7 cellular contexts compared by ENCODE assay signal in genomic region chr4:165215034-165215751, GRCh38. TPM values are rescaled to one million over a fixed set of nuclear protein-coding genes. Genes with fewer than 3 reads are reported as not detected.
DNase-seq lines count a peak whose midpoint lies in the region; ATAC-seq, FAIRE-seq and TF ChIP-seq lines count a peak whose summit lies in the region.
"Not testable (repeated sequence)": the region's sequence is repeated elsewhere in the genome, so short reads cannot be mapped to it uniquely, and the experiment has no call there.

No MANE protein-coding gene starts in this region.

- 85 to 86% methylated on average over 1 of the region's 2 CpGs for WGBS in endodermal cell (ENCODE audit: insufficient coverage in 1 of 2, insufficient read length in 1 of 2), 2 experiments

- ATAC-seq in GM18861 (IDR thresholded peaks at IDR 0.05; ENCODE audit: unreplicated experiment), result peak; percentile 51
- ATAC-seq in HG03342 (IDR thresholded peaks at IDR 0.05; ENCODE audit: unreplicated experiment), result peak; percentile 73
- ATAC-seq in activated T-helper 17 cell treated with anti-CD3 and anti-CD28 coated beads, Interleukin-2, amount 50 U/mL, for 72 hours (replicated peaks), result peak; percentile 92
- peak; percentile 36 to 78 for ATAC-seq in naive thymus-derived CD8-positive, alpha-beta T cell

- H3K4me1 ChIP-seq in endodermal cell (ENCODE audit: control insufficient read depth, insufficient read depth, low read length), result not testable (repeated sequence)

- peaks cover 48% of the 10 kb centered on the region for H3K4me1 Mint-ChIP-seq in activated T-helper 17 cell treated with anti-CD3 and anti-CD28 coated beads, Interleukin-2, amount 50 U/mL, for 72 hours
- peaks cover 55% of the 10 kb centered on the region for H3K4me1 Mint-ChIP-seq in endodermal cell
- H3K4me1 Mint-ChIP-seq in naive thymus-derived CD8-positive, alpha-beta T cell, result peaks cover 41 to 81% (median 73%) of the 10 kb centered on the region in 4 donors

- not testable (repeated sequence) for H3K27me3 Mint-ChIP-seq in activated T-helper 17 cell treated with anti-CD3 and anti-CD28 coated beads, Interleukin-2, amount 50 U/mL, for 72 hours; naive thymus-derived CD8-positive, alpha-beta T cell
- peaks cover 14% of the 10 kb centered on the region for H3K27me3 Mint-ChIP-seq in endodermal cell (ENCODE audit: insufficient read depth)

- FAIRE-seq in H54 (lab: Jason Lieb, UNC), result peak; percentile 99

- peak overlapping the region; percentile 77 for H3K9ac ChIP-seq in endodermal cell (ENCODE audit: extremely low read depth, low read length, poor library complexity, severe bottlenecking)

- H3K4me3 Mint-ChIP-seq in activated T-helper 17 cell treated with anti-CD3 and anti-CD28 coated beads, Interleukin-2, amount 50 U/mL, for 72 hours, result peak overlapping the region; percentile 65
- not testable (repeated sequence) for H3K4me3 Mint-ChIP-seq in endodermal cell
- peak overlapping the region in 4 of 10 donors; percentile 5 to 72 (median 53) for H3K4me3 Mint-ChIP-seq in naive thymus-derived CD8-positive, alpha-beta T cell

- H3K36me3 ChIP-seq in endodermal cell (ENCODE audit: control insufficient read depth, insufficient read depth, low read length), result not testable (repeated sequence)

- H3K9me3 Mint-ChIP-seq in activated T-helper 17 cell treated with anti-CD3 and anti-CD28 coated beads, Interleukin-2, amount 50 U/mL, for 72 hours; endodermal cell; naive thymus-derived CD8-positive, alpha-beta T cell: not testable (repeated sequence)

- POLR2A ChIA-PET in naive thymus-derived CD8-positive, alpha-beta T cell (lab: Charles Lee), result not testable (repeated sequence)

- H3K27ac Mint-ChIP-seq in activated T-helper 17 cell treated with anti-CD3 and anti-CD28 coated beads, Interleukin-2, amount 50 U/mL, for 72 hours, result peak overlapping the region; percentile 92
- peak overlapping the region; percentile 57 for H3K27ac Mint-ChIP-seq in endodermal cell
- peak overlapping the region in 6 of 10 donors; percentile 4 to 94 (median 54) for H3K27ac Mint-ChIP-seq in naive thymus-derived CD8-positive, alpha-beta T cell

- not testable (repeated sequence) for H3K27me3 ChIP-seq in endodermal cell (ENCODE audit: control insufficient read depth, insufficient read depth, low read length, poor library complexity, severe bottlenecking)

- not testable (repeated sequence) for H3K27ac ChIP-seq in endodermal cell (ENCODE audit: low read depth, low read length)

- not testable (repeated sequence) for H3K9me3 ChIP-seq in endodermal cell (ENCODE audit: control insufficient read depth, low read length)

- H3K36me3 Mint-ChIP-seq in activated T-helper 17 cell treated with anti-CD3 and anti-CD28 coated beads, Interleukin-2, amount 50 U/mL, for 72 hours (ENCODE audit: low read depth), result peaks cover 21% of the 10 kb centered on the region
- H3K36me3 Mint-ChIP-seq in endodermal cell (ENCODE audit: low read depth), result not testable (repeated sequence)
- peaks cover 0 to 18% (median 4%) of the 10 kb centered on the region in 3 donors for H3K36me3 Mint-ChIP-seq in naive thymus-derived CD8-positive, alpha-beta T cell

- not testable (repeated sequence) for TF ChIP-seq POLR2A in H54 (IDR thresholded peaks at IDR 0.05; ENCODE audit: low read depth, low read length)

- DNase-seq in H54 (ENCODE audit: insufficient read length, low spot score); endodermal cell: not testable (repeated sequence)
- DNase-seq in RKO (ENCODE audit: low spot score), result peak; percentile 71
- peak in 2 of 10 donors; percentile 14 to 59 for DNase-seq in naive thymus-derived CD8-positive, alpha-beta T cell

- not testable (repeated sequence) for H3K4me3 ChIP-seq in endodermal cell (ENCODE audit: low read length)

- not testable (repeated sequence) for TF ChIP-seq CTCF in endodermal cell (conservative IDR thresholded peaks at IDR 0.05)

RNA-seq across cellular contexts. Expression of gene KLHL2, which starts 7.8 kb away (rescaled TPM):
- 10 to 100 TPM; 25.4 to 27.3 TPM for total RNA-seq in activated T-helper 17 cell treated with anti-CD3 and anti-CD28 coated beads, Interleukin-2, amount 50 U/mL, for 72 hours
- 10 to 100 TPM; 11.6 to 16.0 TPM for total RNA-seq in endodermal cell
- 11.5 TPM for polyA plus RNA-seq in endodermal cell (2013, experiment 1 of 2)
- 10.4 TPM for polyA plus RNA-seq in endodermal cell (2013, experiment 2 of 2)
- 10 to 100 TPM; 21.0 to 23.7 TPM for total RNA-seq in naive thymus-derived CD8-positive, alpha-beta T cell
- 10 to 100 TPM in 1 of 3 donors, 1 to 10 TPM in 2; 3.5 to 10.4 (median 6.8) TPM for polyA plus RNA-seq in naive thymus-derived CD8-positive, alpha-beta T cell
